1 cellular context compared by ENCODE assay signal in genomic region chr7:20302300-20302699, GRCh38.
TF ChIP-seq lines count a peak whose summit lies in the region.

No MANE protein-coding gene starts in this region.

TF ChIP-seq in GM12878, 131 proteins besides CTCF, POLR2A, EP300 and RAD21:
- peak; percentile 78 for TF ChIP-seq ZBTB33 (IDR thresholded peaks at IDR 0.05)
